18 cellular contexts compared by ENCODE assay signal in genomic region chr12:106074361-106074705, GRCh38.
DNase-seq lines count a peak whose midpoint lies in the region; ATAC-seq and TF ChIP-seq lines count a peak whose summit lies in the region.
"Had no signal": no experiment of that assay in that cellular context is flagged by ENCODE, and none has a peak within 500 bp of the region (broad histone marks: within the 10 kb centered on the region; RNA-seq: fewer than 3 reads in every experiment).

No MANE protein-coding gene starts in this region.

- H3K36me3 Mint-ChIP-seq in GM23338 (ENCODE audit: low read depth): peaks cover 11% of the 10 kb centered on the region
- peaks cover 38% of the 10 kb centered on the region for H3K36me3 Mint-ChIP-seq in osteocyte (ENCODE audit: unreplicated experiment)
- H3K36me3 Mint-ChIP-seq: CD8-positive, alpha-beta memory T cell had no signal

- H3K27ac Mint-ChIP-seq in GM23338: peak overlapping the region; percentile 81
- peak overlapping the region; percentile 83 for H3K27ac Mint-ChIP-seq in osteocyte (ENCODE audit: unreplicated experiment)
- H3K27ac Mint-ChIP-seq: activated naive CD8-positive, alpha-beta T cell treated with anti-CD3 and anti-CD28 coated beads, Interleukin-2, amount 50 U/mL, for 24 hours; activated T-helper 17 cell treated with anti-CD3 and anti-CD28 coated beads, Interleukin-2, amount 50 U/mL, for 72 hours; CD8-positive, alpha-beta memory T cell had no signal

- H2AFZ ChIP-seq in GM23338: no peak overlapping the region

- H3K9me2 ChIP-seq in GM23338 (ENCODE audit: insufficient read depth): no peaks in the 10 kb centered on the region

- no peak for TF ChIP-seq EP300 in upper lobe of left lung (IDR thresholded peaks at IDR 0.05)

- TF ChIP-seq CTCF in GM23338 (conservative IDR thresholded peaks at IDR 0.05; ENCODE audit: low read depth in 2 of 2): no peak
- TF ChIP-seq CTCF in osteocyte (IDR thresholded peaks at IDR 0.05): no peak
- TF ChIP-seq CTCF in upper lobe of left lung (IDR thresholded peaks at IDR 0.05): no peak

- no peak overlapping the region for H3K4me3 ChIP-seq in GM23338
- H3K4me3 ChIP-seq in upper lobe of left lung: no peak overlapping the region
- H3K4me3 ChIP-seq: right lobe of liver had no signal

- H3K79me2 ChIP-seq in GM23338 (replicated peaks; ENCODE audit: insufficient read depth): no peaks in the 10 kb centered on the region

- peaks cover 7% of the 10 kb centered on the region; the same call in 1 of the 2 replicates for H4K20me1 ChIP-seq in GM23338 (replicated peaks; ENCODE audit: insufficient read depth)

- H3K27ac ChIP-seq in GM23338 (ENCODE audit: low read depth) (no peak overlapping the region), caudate nucleus (ENCODE audit: low read depth, low read length) (peak overlapping the region; percentile 6), upper lobe of left lung (peak overlapping the region in 1 of 4 donors; percentile 20)
- H3K27ac ChIP-seq: right lobe of liver had no signal

- no peak overlapping the region for H3K4me3 Mint-ChIP-seq in GM23338
- H3K4me3 Mint-ChIP-seq in osteocyte (ENCODE audit: unreplicated experiment): no peak overlapping the region
- H3K4me3 Mint-ChIP-seq: activated naive CD8-positive, alpha-beta T cell treated with anti-CD3 and anti-CD28 coated beads, Interleukin-2, amount 50 U/mL, for 24 hours; activated T-helper 17 cell treated with anti-CD3 and anti-CD28 coated beads, Interleukin-2, amount 50 U/mL, for 72 hours; CD8-positive, alpha-beta memory T cell; effector memory CD8-positive, alpha-beta T cell had no signal

- H3K27me3 ChIP-seq in GM23338 (ENCODE audit: insufficient read depth) (no peaks in the 10 kb centered on the region), upper lobe of left lung (no peaks in the 10 kb centered on the region)
- H3K27me3 ChIP-seq: right lobe of liver had no signal

- DNase-seq in GM23338 (ENCODE audit: low spot score): no peak
- DNase-seq in MV-4-11 (lab: John Stamatoyannopoulos, UW): peak; percentile 26
- no peak for DNase-seq in caudate nucleus (lab: John Stamatoyannopoulos, UW)
- no peak for DNase-seq in osteocyte (ENCODE audit: extremely low spot score, unreplicated experiment)
- DNase-seq in activated CD8-positive, alpha-beta memory T cell treated with anti-CD3 and anti-CD28 coated beads for 24 hours: no peak
- no peak for DNase-seq in hepatic stellate cell (ENCODE audit: low spot score)
- no peak for DNase-seq in upper lobe of left lung
- DNase-seq: activated CD4-positive, alpha-beta T cell treated with anti-CD3 and anti-CD28 coated beads for 1 hour; activated naive CD8-positive, alpha-beta T cell treated with anti-CD3 and anti-CD28 coated beads, Interleukin-2, amount 50 U/mL, for 24 hours; CD8-positive, alpha-beta memory T cell; effector memory CD8-positive, alpha-beta T cell; head of caudate nucleus; mesendoderm; right lobe of liver; stimulated activated naive CD4-positive, alpha-beta T cell treated with Interleukin-2 at 50 U/mL for 16 hours; T1000 had no signal

- ATAC-seq in GM23338 (no peak), upper lobe of left lung (ENCODE audit: low FRiP score in 2 of 2) (no peak), HG02588 (IDR thresholded peaks at IDR 0.05; ENCODE audit: unreplicated experiment) (no peak)
- ATAC-seq: activated naive CD8-positive, alpha-beta T cell treated with anti-CD3 and anti-CD28 coated beads, Interleukin-2, amount 50 U/mL, for 24 hours; activated T-helper 17 cell treated with anti-CD3 and anti-CD28 coated beads, Interleukin-2, amount 50 U/mL, for 72 hours; effector memory CD8-positive, alpha-beta T cell; right lobe of liver had no signal

- no peak overlapping the region for H3K4me2 ChIP-seq in GM23338

- H3K9me3 Mint-ChIP-seq in GM23338 (no peaks in the 10 kb centered on the region), osteocyte (ENCODE audit: unreplicated experiment) (no peaks in the 10 kb centered on the region)
- H3K9me3 Mint-ChIP-seq: activated naive CD8-positive, alpha-beta T cell treated with anti-CD3 and anti-CD28 coated beads, Interleukin-2, amount 50 U/mL, for 24 hours; activated T-helper 17 cell treated with anti-CD3 and anti-CD28 coated beads, Interleukin-2, amount 50 U/mL, for 72 hours; effector memory CD8-positive, alpha-beta T cell had no signal

- no peak for TF ChIP-seq POLR2A in upper lobe of left lung (IDR thresholded peaks at IDR 0.05)

- 50 to 54% methylated on average over 1 of the region's 1 CpG for WGBS in upper lobe of left lung, 2 donors

- H3K4me1 Mint-ChIP-seq in GM23338 (peaks cover 13% of the 10 kb centered on the region; the same call in 2 of the 3 replicates), osteocyte (ENCODE audit: unreplicated experiment) (peaks cover 40% of the 10 kb centered on the region)
- H3K4me1 Mint-ChIP-seq: CD8-positive, alpha-beta memory T cell had no signal

- H3F3A ChIP-seq in GM23338 (replicated peaks; ENCODE audit: low read depth): no peaks in the 10 kb centered on the region

- peaks cover 13% of the 10 kb centered on the region for H3K36me3 ChIP-seq in GM23338 (ENCODE audit: insufficient read depth)
- H3K36me3 ChIP-seq in upper lobe of left lung: peaks cover 0 to 6% (median 0%) of the 10 kb centered on the region in 4 donors
- H3K36me3 ChIP-seq: right lobe of liver had no signal

- H3K27me3 Mint-ChIP-seq in GM23338 (ENCODE audit: insufficient read depth, low read depth, poor library complexity) (no peaks in the 10 kb centered on the region), osteocyte (ENCODE audit: unreplicated experiment) (no peaks in the 10 kb centered on the region)

- H3K9me3 ChIP-seq in upper lobe of left lung: no peaks in the 10 kb centered on the region
- H3K9me3 ChIP-seq: right lobe of liver had no signal

- H3K4me1 ChIP-seq in GM23338 (ENCODE audit: insufficient read depth) (no peaks in the 10 kb centered on the region), upper lobe of left lung (peaks cover 7 to 31% (median 15%) of the 10 kb centered on the region in 4 donors)

TF ChIP-seq in GM23338, 12 proteins besides CTCF, POLR2A, EP300 and RAD21 (continues in another document):
- no peak for TF ChIP-seq EZH2phosphoT487 (IDR thresholded peaks at IDR 0.05; ENCODE audit: unreplicated experiment)
- no peak for TF ChIP-seq EZH2 (IDR thresholded peaks at IDR 0.05; ENCODE audit: low read depth, unreplicated experiment)
- no peak for TF ChIP-seq ETS1 (IDR thresholded peaks at IDR 0.05)
- TF ChIP-seq NANOG (IDR thresholded peaks at IDR 0.05; ENCODE audit: borderline replicate concordance): no peak
